Comparison of ENCODE assay signal across 8 cellular contexts in genomic region chr15:98952381-98952803, GRCh38. TPM values are rescaled to one million over a fixed set of nuclear protein-coding genes. Genes with fewer than 3 reads are reported as not detected.
DNase-seq lines count a peak whose midpoint lies in the region; ATAC-seq, FAIRE-seq and TF ChIP-seq lines count a peak whose summit lies in the region.
"Had no signal": no experiment of that assay in that cellular context is flagged by ENCODE, and none has a peak within 500 bp of the region (broad histone marks: within the 10 kb centered on the region; RNA-seq: fewer than 3 reads in every experiment).

No MANE protein-coding gene starts in this region.

- H3K4me3 ChIP-seq in sigmoid colon = no peak overlapping the region

- peak; percentile 96 for ATAC-seq in HG02798 (IDR thresholded peaks at IDR 0.05; ENCODE audit: poor library complexity, unreplicated experiment)

- peak in 1 of 4 donors; percentile 43 for TF ChIP-seq EP300 in sigmoid colon (IDR thresholded peaks at IDR 0.05)

- TF ChIP-seq CTCF in VCaP (conservative IDR thresholded peaks at IDR 0.05) (no peak), sigmoid colon (IDR thresholded peaks at IDR 0.05) (no peak)

- TF ChIP-seq POLR2A in sigmoid colon (IDR thresholded peaks at IDR 0.05) = no peak

- peak; percentile 54 for DNase-seq in GM19239 (ENCODE audit: insufficient read length, low spot score)
- DNase-seq in sigmoid colon = no peak
- DNase-seq in SIG-M5 treated with dmso at 0.1 percent for 504 hours (lab: John Stamatoyannopoulos, UW; ENCODE audit: unreplicated experiment) = no peak
- DNase-seq in NCI-H510A treated with DMSO at 0.1 percent for 48 hours (lab: John Stamatoyannopoulos, UW) = no peak
- DNase-seq in occipital lobe (lab: John Stamatoyannopoulos, UW) = no peak

- H3K27me3 ChIP-seq in sigmoid colon = no peaks in the 10 kb centered on the region

- H3K27ac ChIP-seq in VCaP (peak overlapping the region; percentile 96), sigmoid colon (peak overlapping the region; percentile 80 to 92 (median 84))

- H3K9me3 ChIP-seq in sigmoid colon = no peaks in the 10 kb centered on the region

- 41 to 69% methylated on average over 6 of the region's 6 CpGs for WGBS in sigmoid colon, 2 donors

- peak; percentile 89 for FAIRE-seq in GM19239 (lab: Jason Lieb, UNC)

- H3K36me3 ChIP-seq in sigmoid colon = peaks cover 9 to 42% (median 25%) of the 10 kb centered on the region in 4 donors

- peaks cover 0 to 57% (median 49%) of the 10 kb centered on the region in 4 donors for H3K4me1 ChIP-seq in sigmoid colon

- intact Hi-C loops in sigmoid colon (cut with DNase I) = no loop called here

RNA-seq across cellular contexts. Expression of gene PGPEP1L, which starts 55.2 kb away (rescaled TPM):
- total RNA-seq in sigmoid colon (under 1 TPM in 2 of 4 donors, not detected in 2; 0.36 to 0.54 TPM), occipital lobe (0.47 TPM)
- not detected for polyA plus RNA-seq in sigmoid colon
- total RNA-seq: RPMI7951 had no signal
